In the genomic region with DNA sequence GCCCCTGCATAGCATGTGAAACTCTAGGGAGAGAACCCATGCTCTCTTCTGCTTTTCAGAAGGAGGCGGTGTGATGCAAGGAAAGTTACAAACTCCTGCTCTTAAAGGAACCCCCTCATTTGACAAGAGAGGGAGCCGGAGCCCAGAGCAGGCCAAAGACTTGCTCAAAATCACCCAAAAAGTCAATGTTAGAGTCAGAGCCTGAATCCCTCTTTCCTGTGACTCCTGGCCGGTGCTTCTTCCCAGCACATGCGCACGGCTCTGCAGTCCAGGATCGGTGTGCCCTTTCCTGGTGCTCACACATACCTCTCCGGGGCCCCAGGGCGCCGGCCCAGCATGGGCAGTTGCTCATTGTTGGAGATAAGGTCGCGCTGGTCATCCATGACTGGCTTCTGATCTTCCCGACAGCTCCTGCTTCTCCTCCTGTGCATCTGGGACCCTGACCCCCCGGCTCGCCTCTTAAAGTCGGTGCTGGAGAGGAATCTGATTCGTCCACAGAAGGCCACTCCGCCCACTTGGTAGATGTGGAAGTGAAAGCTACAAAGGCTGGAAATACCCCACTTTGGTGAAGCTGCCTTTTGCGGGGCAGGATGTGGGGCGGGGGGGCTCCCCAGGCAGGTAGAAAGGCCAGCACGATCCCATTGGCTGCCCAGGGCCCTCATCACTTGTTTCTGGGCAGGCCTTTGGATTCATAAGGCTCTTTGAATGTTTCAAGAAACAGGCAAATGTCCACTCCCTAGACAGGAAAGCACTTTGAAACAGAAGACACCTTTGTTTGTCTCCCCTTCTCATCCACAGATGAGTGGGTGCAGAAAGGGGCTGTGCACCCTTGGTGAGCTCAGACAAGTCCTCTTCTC, we compare ENCODE assay signal across 1 cellular context.
TF ChIP-seq lines count a peak whose summit lies in the region.

TSS of gene CD74 (minus strand) at position 592 of the 857 bp plus-strand sequence. CDS start at position 431, 161 bp downstream.

TF ChIP-seq in H1, 55 proteins besides CTCF, POLR2A, EP300 and RAD21 (continued from another document):
- TF ChIP-seq HDAC2 (IDR thresholded peaks at IDR 0.05; ENCODE audit: borderline replicate concordance in 1 of 2, low read depth in 2 of 2, low read length in 2 of 2) (0 out of 4 replicates have a peak, but pooled peaks of 1 of the 2 experiments have one; percentile 21), MAX (IDR thresholded peaks at IDR 0.05) (0 out of 2 replicates have a peak, but pooled peaks have one; percentile 38), CREB1 (IDR thresholded peaks at IDR 0.05) (peak; percentile 95), PHF8 (conservative IDR thresholded peaks at IDR 0.05; ENCODE audit: low read depth, low read length) (peak; percentile 40; the same call in 1 of the 2 replicates), KDM4A (IDR thresholded peaks at IDR 0.05; ENCODE audit: low read depth, low read length, severe bottlenecking) (peak; percentile 38), CHD2 (IDR thresholded peaks at IDR 0.05; ENCODE audit: low read length) (peak; percentile 72)
TF ChIP-seq in H1: peak in this region for 8.
